27 cellular contexts compared by ENCODE assay signal in genomic region chr5:130955041-130955440, GRCh38.
"Had no signal": no experiment of that assay in that cellular context is flagged by ENCODE, and none has a peak within 500 bp of the region (broad histone marks: within the 10 kb centered on the region; RNA-seq: fewer than 3 reads in every experiment).

No MANE protein-coding gene starts in this region.

- H3K27me3 ChIP-seq: esophagus squamous epithelium, heart right ventricle, neutrophil, pancreas, right lobe of liver, tibial nerve, upper lobe of right lung, uterus had no signal

- ATAC-seq: heart right ventricle; left ventricle myocardium superior; lower lobe of right lung; natural killer cell treated with Interleukin-12 subunit alpha and Interleukin-12 subunit beta and Interleukin-15 and Interleukin-18, amount 100 ng/mL, for 72 hours; pancreas; right lobe of liver; stimulated activated naive B cell treated with anti-CD40 and anti-IgM and Interleukin-4, amounts not matched to agents 10 μg/mL and 1 μg/mL and 100 μg/mL, for 72 hours; upper lobe of right lung had no signal

- H3K4me1 Mint-ChIP-seq: neural crest cell; stimulated activated naive B cell treated with anti-CD40 and anti-IgM and Interleukin-4, amounts not matched to agents 10 μg/mL and 1 μg/mL and 100 μg/mL, for 72 hours had no signal

- H3K27ac Mint-ChIP-seq: natural killer cell treated with Interleukin-12 subunit alpha and Interleukin-12 subunit beta and Interleukin-15 and Interleukin-18, amount 100 ng/mL, for 72 hours; stimulated activated naive B cell treated with anti-CD40 and anti-IgM and Interleukin-4, amounts not matched to agents 10 μg/mL and 1 μg/mL and 100 μg/mL, for 72 hours; stimulated activated naive CD8-positive, alpha-beta T cell treated with anti-CD3 and anti-CD28 coated beads, Interleukin-15, Interleukin-2, amounts not matched to agents 100 ng/mL and 50 ng/mL, for 24 hours had no signal

- H3K9me3 ChIP-seq: esophagus squamous epithelium, lower lobe of right lung, neutrophil, pancreas, right lobe of liver, thoracic aorta, upper lobe of right lung, uterus had no signal

- H3K4me3 Mint-ChIP-seq: natural killer cell treated with Interleukin-12 subunit alpha and Interleukin-12 subunit beta and Interleukin-15 and Interleukin-18, amount 100 ng/mL, for 72 hours; neural crest cell; stimulated activated naive B cell treated with anti-CD40 and anti-IgM and Interleukin-4, amounts not matched to agents 10 μg/mL and 1 μg/mL and 100 μg/mL, for 72 hours; stimulated activated naive CD8-positive, alpha-beta T cell treated with anti-CD3 and anti-CD28 coated beads, Interleukin-15, Interleukin-2, amounts not matched to agents 100 ng/mL and 50 ng/mL, for 24 hours had no signal

- H3K36me3 ChIP-seq: esophagus squamous epithelium, heart right ventricle, lower lobe of right lung, neutrophil, pancreas, right lobe of liver, thoracic aorta, tibial nerve, upper lobe of right lung, uterus had no signal

- H3K4me3 ChIP-seq: coronary artery, esophagus squamous epithelium, heart right ventricle, lower lobe of right lung, pancreas, right lobe of liver, thoracic aorta, tibial nerve, upper lobe of right lung, uterus had no signal

- H3K36me3 Mint-ChIP-seq: stimulated activated naive B cell treated with anti-CD40 and anti-IgM and Interleukin-4, amounts not matched to agents 10 μg/mL and 1 μg/mL and 100 μg/mL, for 72 hours had no signal

- H3K4me1 ChIP-seq: esophagus squamous epithelium, heart right ventricle, lower lobe of right lung, pancreas, right lobe of liver, tibial nerve, upper lobe of right lung, uterus had no signal

- H3K27me3 Mint-ChIP-seq: stimulated activated naive B cell treated with anti-CD40 and anti-IgM and Interleukin-4, amounts not matched to agents 10 μg/mL and 1 μg/mL and 100 μg/mL, for 72 hours; stimulated activated naive CD8-positive, alpha-beta T cell treated with anti-CD3 and anti-CD28 coated beads, Interleukin-15, Interleukin-2, amounts not matched to agents 100 ng/mL and 50 ng/mL, for 24 hours had no signal

- DNase-seq: dermis blood vessel endothelial cell; effector memory CD4-positive, alpha-beta T cell; erythroblast; esophagus squamous epithelium; foreskin melanocyte; glutamatergic neuron; heart right ventricle; hypothalamus; kidney glomerular epithelial cell; left ventricle myocardium superior; lower lobe of right lung; pancreas; retina; right lobe of liver; small intestine; stimulated activated CD4-positive, alpha-beta T cell treated with anti-CD3 and anti-CD28 coated beads, Interleukin-15, amount 100 ng/mL, for 24 hours; stimulated activated CD4-positive, alpha-beta T cell treated with anti-CD3 and anti-CD28 coated beads, Interleukin-2, amount 100 ng/mL, for 48 hours; stimulated activated naive B cell treated with anti-CD40 and anti-IgM and Interleukin-4, amounts not matched to agents 10 μg/mL and 1 μg/mL and 100 μg/mL, for 72 hours; upper lobe of right lung; uterus had no signal

- H3K27ac ChIP-seq: coronary artery, esophagus squamous epithelium, heart right ventricle, lower lobe of right lung, neutrophil, pancreas, right lobe of liver, thoracic aorta, tibial nerve, upper lobe of right lung, uterus had no signal
